Comparison of ENCODE assay signal across 12 cellular contexts in genomic region chr4:101337688-101338087, GRCh38. TPM values are rescaled to one million over a fixed set of nuclear protein-coding genes. Genes with fewer than 3 reads are reported as not detected.
DNase-seq lines count a peak whose midpoint lies in the region; ATAC-seq, FAIRE-seq and TF ChIP-seq lines count a peak whose summit lies in the region.
"Had no signal": no experiment of that assay in that cellular context is flagged by ENCODE, and none has a peak within 500 bp of the region (broad histone marks: within the 10 kb centered on the region; RNA-seq: fewer than 3 reads in every experiment).

No MANE protein-coding gene starts in this region.

- H3K9me3 Mint-ChIP-seq in activated T-helper 17 cell treated with anti-CD3 and anti-CD28 coated beads, Interleukin-2, amount 50 U/mL, for 72 hours: no peaks in the 10 kb centered on the region
- H3K9me3 Mint-ChIP-seq in immature natural killer cell: no peaks in the 10 kb centered on the region
- no peaks in the 10 kb centered on the region for H3K9me3 Mint-ChIP-seq in activated naive CD4-positive, alpha-beta T cell treated with anti-CD3 and anti-CD28 coated beads, Interleukin-2, amount 10 ng/mL, durations not matched to agents 7 days and 5 days
- H3K9me3 Mint-ChIP-seq: stimulated activated naive CD8-positive, alpha-beta T cell treated with anti-CD3 and anti-CD28 coated beads, Interleukin-15, Interleukin-2, amounts not matched to agents 100 ng/mL and 50 ng/mL, for 24 hours had no signal

- CTCF ChIA-PET in activated naive CD4-positive, alpha-beta T cell treated with anti-CD3 and anti-CD28 coated beads, Interleukin-2, amount 10 ng/mL, durations not matched to agents 7 days and 5 days (lab: Charles Lee): no interaction called here

- DNase-seq in A172 (ENCODE audit: low spot score) (peak; percentile 58), H54 (ENCODE audit: insufficient read length, low spot score) (peak; percentile 9), immature natural killer cell (no peak), NCI-H748 treated with DMSO at 0.1 percent for 48 hours (lab: John Stamatoyannopoulos, UW) (no peak)
- DNase-seq in activated naive CD4-positive, alpha-beta T cell treated with anti-CD3 and anti-CD28 coated beads, Interleukin-2, amount 10 ng/mL, durations not matched to agents 7 days and 5 days: no peak
- DNase-seq: NCI-H1092; NCI-H82; stimulated activated CD4-positive, alpha-beta T cell treated with anti-CD3 and anti-CD28 coated beads, Interleukin-15, amount 100 ng/mL, for 24 hours had no signal

- no peaks in the 10 kb centered on the region for H3K27me3 Mint-ChIP-seq in activated T-helper 17 cell treated with anti-CD3 and anti-CD28 coated beads, Interleukin-2, amount 50 U/mL, for 72 hours
- peaks cover 0 to 3% (median 1%) of the 10 kb centered on the region in 3 donors for H3K27me3 Mint-ChIP-seq in immature natural killer cell (ENCODE audit: low read depth in 3 of 3)
- no peaks in the 10 kb centered on the region for H3K27me3 Mint-ChIP-seq in activated naive CD4-positive, alpha-beta T cell treated with anti-CD3 and anti-CD28 coated beads, Interleukin-2, amount 10 ng/mL, durations not matched to agents 7 days and 5 days
- H3K27me3 Mint-ChIP-seq: stimulated activated naive CD8-positive, alpha-beta T cell treated with anti-CD3 and anti-CD28 coated beads, Interleukin-15, Interleukin-2, amounts not matched to agents 100 ng/mL and 50 ng/mL, for 24 hours had no signal

- H3K27ac Mint-ChIP-seq in activated T-helper 17 cell treated with anti-CD3 and anti-CD28 coated beads, Interleukin-2, amount 50 U/mL, for 72 hours: no peak overlapping the region
- H3K27ac Mint-ChIP-seq in immature natural killer cell: peak overlapping the region; percentile 67 to 89 (median 76)
- no peak overlapping the region for H3K27ac Mint-ChIP-seq in activated naive CD4-positive, alpha-beta T cell treated with anti-CD3 and anti-CD28 coated beads, Interleukin-2, amount 10 ng/mL, durations not matched to agents 7 days and 5 days

- peaks cover 27% of the 10 kb centered on the region for H3K4me1 Mint-ChIP-seq in activated T-helper 17 cell treated with anti-CD3 and anti-CD28 coated beads, Interleukin-2, amount 50 U/mL, for 72 hours
- H3K4me1 Mint-ChIP-seq in immature natural killer cell: peaks cover 71 to 92% of the 10 kb centered on the region in 2 donors
- H3K4me1 Mint-ChIP-seq in activated naive CD4-positive, alpha-beta T cell treated with anti-CD3 and anti-CD28 coated beads, Interleukin-2, amount 10 ng/mL, durations not matched to agents 7 days and 5 days: peaks cover 27% of the 10 kb centered on the region

- FAIRE-seq in H54 (lab: Jason Lieb, UNC): peak; percentile 90

- H3K36me3 Mint-ChIP-seq in activated T-helper 17 cell treated with anti-CD3 and anti-CD28 coated beads, Interleukin-2, amount 50 U/mL, for 72 hours (ENCODE audit: low read depth): no peaks in the 10 kb centered on the region
- no peaks in the 10 kb centered on the region for H3K36me3 Mint-ChIP-seq in immature natural killer cell
- H3K36me3 Mint-ChIP-seq in activated naive CD4-positive, alpha-beta T cell treated with anti-CD3 and anti-CD28 coated beads, Interleukin-2, amount 10 ng/mL, durations not matched to agents 7 days and 5 days: peaks cover 26% of the 10 kb centered on the region

- H3K4me3 Mint-ChIP-seq in activated T-helper 17 cell treated with anti-CD3 and anti-CD28 coated beads, Interleukin-2, amount 50 U/mL, for 72 hours: peak overlapping the region; percentile 14
- no peak overlapping the region for H3K4me3 Mint-ChIP-seq in immature natural killer cell
- H3K4me3 Mint-ChIP-seq in activated naive CD4-positive, alpha-beta T cell treated with anti-CD3 and anti-CD28 coated beads, Interleukin-2, amount 10 ng/mL, durations not matched to agents 7 days and 5 days: no peak overlapping the region
- H3K4me3 Mint-ChIP-seq: stimulated activated naive CD8-positive, alpha-beta T cell treated with anti-CD3 and anti-CD28 coated beads, Interleukin-15, Interleukin-2, amounts not matched to agents 100 ng/mL and 50 ng/mL, for 24 hours had no signal

- ATAC-seq in activated T-helper 17 cell treated with anti-CD3 and anti-CD28 coated beads, Interleukin-2, amount 50 U/mL, for 72 hours (replicated peaks): peak; percentile 69
- no peak for ATAC-seq in GM18868 (IDR thresholded peaks at IDR 0.05; ENCODE audit: unreplicated experiment)
- no peak for ATAC-seq in HG02981 (IDR thresholded peaks at IDR 0.05; ENCODE audit: unreplicated experiment)

- no peak for TF ChIP-seq POLR2A in H54 (IDR thresholded peaks at IDR 0.05; ENCODE audit: low read depth, low read length)

RNA-seq across cellular contexts. Expression of gene PPP3CA, which starts 9.6 kb away (rescaled TPM):
- total RNA-seq in A172 (2014; rRNA removed; shearing (Covaris generic)): 40.6 and 48.0 TPM in 2 replicates
- 10 to 100 TPM; 14.6 to 20.5 TPM for total RNA-seq in activated T-helper 17 cell treated with anti-CD3 and anti-CD28 coated beads, Interleukin-2, amount 50 U/mL, for 72 hours
- 10 to 100 TPM in 2 of 3 donors, 1 to 10 TPM in 1; 9.4 to 13.6 (median 10.8) TPM for polyA plus RNA-seq in immature natural killer cell

Comparison
In these comparisons a context has a peak if more than half of its experiments do, and no peak if none do; other contexts are left out.
1. DNase-seq: peak in A172 (single experiment) and H54 (single experiment); none in immature natural killer cell (0 of 3), activated naive CD4-positive, alpha-beta T cell treated with anti-CD3 and anti-CD28 coated beads, Interleukin-2, amount 10 ng/mL, durations not matched to agents 7 days and 5 days (single experiment) and NCI-H748 treated with DMSO at 0.1 percent for 48 hours (single experiment).
2. H3K27ac Mint-ChIP-seq: peak in immature natural killer cell (6 of 6); none in activated T-helper 17 cell treated with anti-CD3 and anti-CD28 coated beads, Interleukin-2, amount 50 U/mL, for 72 hours (single experiment) and activated naive CD4-positive, alpha-beta T cell treated with anti-CD3 and anti-CD28 coated beads, Interleukin-2, amount 10 ng/mL, durations not matched to agents 7 days and 5 days (single experiment).